ENCODE assay signal across 8 cellular contexts in the genomic region with DNA sequence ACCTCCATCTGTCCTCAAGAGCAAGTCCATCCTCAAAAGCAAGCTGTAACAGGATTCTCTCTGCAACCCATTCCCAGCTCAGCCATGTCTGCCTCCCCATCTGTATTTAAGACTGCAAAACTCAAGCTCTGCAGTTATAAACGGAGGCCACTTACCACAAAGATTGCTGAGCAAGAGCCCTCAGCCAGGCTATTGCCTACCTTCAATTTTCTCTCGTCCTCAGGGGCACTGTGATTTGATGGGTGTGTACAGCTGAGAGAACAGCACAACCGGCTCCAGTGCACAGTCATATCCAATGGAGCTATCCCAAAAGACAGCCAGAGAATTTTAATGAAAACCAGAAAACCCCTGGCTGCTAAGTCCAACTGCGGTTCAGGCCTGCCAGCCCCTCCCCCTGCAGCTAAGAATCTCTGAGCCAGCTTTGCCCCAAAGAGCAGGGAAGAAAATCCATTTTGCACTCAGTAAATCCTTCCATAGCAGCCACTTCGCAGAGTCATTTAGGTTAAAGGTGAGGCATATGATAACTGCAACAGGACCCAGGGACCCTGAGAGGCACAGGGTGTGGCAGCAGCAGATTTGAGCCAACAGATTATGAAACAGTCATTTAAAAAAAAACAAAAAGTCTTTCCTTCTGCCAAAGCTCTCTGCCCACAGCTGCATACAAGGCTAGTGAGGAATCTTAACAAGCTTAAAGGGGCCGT. TPM values are rescaled to one million over a fixed set of nuclear protein-coding genes. Genes with fewer than 3 reads are reported as not detected.
DNase-seq lines count a peak whose midpoint lies in the region; ATAC-seq and TF ChIP-seq lines count a peak whose summit lies in the region.

No MANE protein-coding gene starts in this region.

- 17 to 20% methylated on average over 6 of the region's 6 CpGs for WGBS in esophagus, 2 donors

- no peaks in the 10 kb centered on the region for H3K36me3 ChIP-seq in esophagus (ENCODE audit: control insufficient read depth in 2 of 2, insufficient read depth in 2 of 2, low read length in 1 of 2)
- no peaks in the 10 kb centered on the region for H3K36me3 ChIP-seq in neural progenitor cell

- H3K79me2 ChIP-seq in neural progenitor cell (ENCODE audit: low read depth), result no peaks in the 10 kb centered on the region

- H2AFZ ChIP-seq in neural progenitor cell (replicated peaks), result peak overlapping the region; percentile 43

- H3K4me3 ChIP-seq in esophagus (ENCODE audit: low read depth in 1 of 2, low read length in 2 of 2), result peak overlapping the region in 1 of 2 donors; percentile 5
- no peak overlapping the region for H3K4me3 ChIP-seq in neural progenitor cell

- H3K9me3 Mint-ChIP-seq in activated CD4-positive, alpha-beta T cell treated with anti-CD3 and anti-CD28 coated beads for 36 hours (ENCODE audit: low read depth), result no peaks in the 10 kb centered on the region
- H3K9me3 Mint-ChIP-seq in neural progenitor cell, result peaks cover 2% of the 10 kb centered on the region

- H3K4me3 Mint-ChIP-seq in activated CD4-positive, alpha-beta T cell treated with anti-CD3 and anti-CD28 coated beads for 36 hours, result no peak overlapping the region
- peak overlapping the region; percentile 52 for H3K4me3 Mint-ChIP-seq in neural progenitor cell

- H3K4me1 Mint-ChIP-seq in activated CD4-positive, alpha-beta T cell treated with anti-CD3 and anti-CD28 coated beads for 36 hours, result peaks cover 32% of the 10 kb centered on the region
- H3K4me1 Mint-ChIP-seq in neural progenitor cell, result peaks cover 22% of the 10 kb centered on the region

- POLR2A ChIA-PET in activated CD4-positive, alpha-beta T cell treated with anti-CD3 and anti-CD28 coated beads for 36 hours (lab: Charles Lee), result no interaction called here

- H3F3A ChIP-seq in neural progenitor cell (ENCODE audit: low read depth), result no peaks in the 10 kb centered on the region

- intact Hi-C loops in activated CD4-positive, alpha-beta T cell treated with anti-CD3 and anti-CD28 coated beads for 36 hours (cut with DNase I, micrococcal nuclease), result no loop called here

- H3K36me3 Mint-ChIP-seq in activated CD4-positive, alpha-beta T cell treated with anti-CD3 and anti-CD28 coated beads for 36 hours (ENCODE audit: low read depth), result peaks cover 2% of the 10 kb centered on the region
- peaks cover 2% of the 10 kb centered on the region for H3K36me3 Mint-ChIP-seq in neural progenitor cell

- in situ Hi-C loops in GM13976 (cut with MboI; ENCODE audit: low sequenced_read_pairs, unreplicated experiment), result no loop called here

- no peak overlapping the region for H3K9ac ChIP-seq in neural progenitor cell

- no peak overlapping the region for H3K27ac Mint-ChIP-seq in activated CD4-positive, alpha-beta T cell treated with anti-CD3 and anti-CD28 coated beads for 36 hours
- peak overlapping the region; percentile 70 for H3K27ac Mint-ChIP-seq in neural progenitor cell

- no peaks in the 10 kb centered on the region for H4K20me1 ChIP-seq in neural progenitor cell (ENCODE audit: low read depth)

- peak overlapping the region; percentile 61 to 79 for H3K27ac ChIP-seq in esophagus (ENCODE audit: low read depth in 2 of 2, low read length in 1 of 2)
- H3K27ac ChIP-seq in neural progenitor cell, result no peak overlapping the region

- no peak for TF ChIP-seq CTCF in neural progenitor cell (IDR thresholded peaks at IDR 0.05)
- no peak for TF ChIP-seq CTCF in GM13976 (IDR thresholded peaks at IDR 0.05; ENCODE audit: borderline replicate concordance, control extremely low read depth, extremely low read depth, insufficient read depth, missing control alignments)

- no peak for DNase-seq in activated CD4-positive, alpha-beta T cell treated with anti-CD3 and anti-CD28 coated beads for 36 hours
- no peak for DNase-seq in activated CD4-positive, alpha-beta T cell treated with anti-CD3 and anti-CD28 coated beads for 48 hours
- DNase-seq in OCI-M1 (lab: John Stamatoyannopoulos, UW) (peak; percentile 76), neural progenitor cell (ENCODE audit: low spot score) (peak; percentile 35), GM13976 (ENCODE audit: low spot score) (no peak), T1000 (lab: John Stamatoyannopoulos, UW) (no peak)
- no peak for DNase-seq in activated CD4-positive, alpha-beta T cell treated with anti-CD3 and anti-CD28 coated beads for 1 hour

- no peaks in the 10 kb centered on the region for H3K27me3 Mint-ChIP-seq in activated CD4-positive, alpha-beta T cell treated with anti-CD3 and anti-CD28 coated beads for 36 hours
- peaks cover 4% of the 10 kb centered on the region for H3K27me3 Mint-ChIP-seq in neural progenitor cell (ENCODE audit: insufficient read depth, low read depth)

- CTCF ChIA-PET in activated CD4-positive, alpha-beta T cell treated with anti-CD3 and anti-CD28 coated beads for 36 hours (lab: Charles Lee), result interaction anchor here (0.6 to 2.2 kb wide), 4 partner anchors 8 to 30 kb away, joined by 3 to 8 read pairs (median 3); no protein-coding TSS in a partner anchor

- peak overlapping the region; percentile 44 for H3K4me2 ChIP-seq in neural progenitor cell

- H3K9me3 ChIP-seq in esophagus (ENCODE audit: control insufficient read depth in 2 of 2, insufficient read depth in 1 of 2, low read depth in 1 of 2, low read length in 1 of 2), result no peaks in the 10 kb centered on the region
- no peaks in the 10 kb centered on the region for H3K9me3 ChIP-seq in neural progenitor cell (ENCODE audit: low read depth)

- no peaks in the 10 kb centered on the region for H3K27me3 ChIP-seq in esophagus (ENCODE audit: control insufficient read depth in 1 of 2, insufficient read depth in 2 of 2, low read length in 2 of 2)
- H3K27me3 ChIP-seq in neural progenitor cell, result no peaks in the 10 kb centered on the region

- H3K4me1 ChIP-seq in esophagus (ENCODE audit: control insufficient read depth in 2 of 2, insufficient read depth in 2 of 2, low read length in 1 of 2), result peaks cover 0 to 4% of the 10 kb centered on the region in 2 donors
- H3K4me1 ChIP-seq in neural progenitor cell, result peaks cover 11% of the 10 kb centered on the region

- peak; percentile 58 for ATAC-seq in activated CD4-positive, alpha-beta T cell treated with anti-CD3 and anti-CD28 coated beads for 36 hours

RNA-seq across cellular contexts. Expression of a gene that starts 37.6 kb away (rescaled TPM):
- 10 to 100 TPM; 11.4 to 13.2 TPM for total RNA-seq in activated CD4-positive, alpha-beta T cell treated with anti-CD3 and anti-CD28 coated beads for 36 hours
- polyA plus RNA-seq in esophagus, result 1 to 10 TPM in 1 of 2 donors, under 1 TPM in 1; 0.90 to 1.8 TPM
- 3.6 and 12.3 TPM in 2 replicates for total RNA-seq in neural progenitor cell (ENCODE audit: low replicate concordance)

Comparison
In these comparisons a context has a peak if more than half of its experiments do, and no peak if none do; other contexts are left out.
1. DNase-seq: peak in OCI-M1 (single experiment) and neural progenitor cell (single experiment); none in activated CD4-positive, alpha-beta T cell treated with anti-CD3 and anti-CD28 coated beads for 36 hours (single experiment), activated CD4-positive, alpha-beta T cell treated with anti-CD3 and anti-CD28 coated beads for 48 hours (single experiment), GM13976 (single experiment), activated CD4-positive, alpha-beta T cell treated with anti-CD3 and anti-CD28 coated beads for 1 hour (single experiment) and T1000 (single experiment).